ENCODE assay signal across 27 cellular contexts in genomic region chr3:105067361-105067760, GRCh38.
"Had no signal": no experiment of that assay in that cellular context is flagged by ENCODE, and none has a peak within 500 bp of the region (broad histone marks: within the 10 kb centered on the region; RNA-seq: fewer than 3 reads in every experiment).

No MANE protein-coding gene starts in this region.

- H3K9me3 ChIP-seq: ovary, prostate gland, right atrium auricular region, right lobe of liver, sigmoid colon, suprapubic skin, testis, tibial artery, transverse colon, upper lobe of left lung, vagina had no signal

- H3K27me3 ChIP-seq: neural progenitor cell, ovary, right atrium auricular region, right lobe of liver, sigmoid colon, suprapubic skin, testis, tibial artery, transverse colon, upper lobe of left lung, vagina had no signal

- H3K4me2 ChIP-seq: neural progenitor cell had no signal

- H3K9ac ChIP-seq: neural progenitor cell had no signal

- H3K27ac ChIP-seq: neural progenitor cell, ovary, prostate gland, right atrium auricular region, right lobe of liver, sigmoid colon, suprapubic skin, testis, tibial artery, transverse colon, upper lobe of left lung, vagina had no signal

- H3K36me3 Mint-ChIP-seq: naive B cell; naive thymus-derived CD8-positive, alpha-beta T cell; neural progenitor cell; stimulated activated memory B cell treated with anti-CD40 and anti-IgM and Interleukin-4, amounts not matched to agents 10 μg/mL and 1 μg/mL and 100 μg/mL, for 72 hours had no signal

- H2AFZ ChIP-seq: neural progenitor cell had no signal

- DNase-seq: naive B cell; naive thymus-derived CD8-positive, alpha-beta T cell; occipital lobe; ovary; retina; right lobe of liver; sigmoid colon; small intestine; stimulated activated CD4-positive, alpha-beta T cell treated with anti-CD3 and anti-CD28 coated beads, Interleukin-1b, Interleukin-23, amount 100 ng/mL, for 48 hours; stimulated activated CD4-positive, alpha-beta T cell treated with anti-CD3 and anti-CD28 coated beads, Interleukin-4, amount 100 ng/mL, for 1 hour; stimulated activated CD4-positive, alpha-beta T cell treated with anti-CD3 and anti-CD28 coated beads, Interleukin-4, amount 100 ng/mL, for 4 hours; stimulated activated CD8-positive, alpha-beta memory T cell treated with anti-CD3 and anti-CD28 coated beads, Interleukin-4, amount 100 ng/mL, for 48 hours; stimulated activated naive CD4-positive, alpha-beta T cell; stimulated activated naive CD8-positive, alpha-beta T cell treated with anti-CD3 and anti-CD28 coated beads, Interleukin-15, amount 100 ng/mL, for 72 hours; stimulated activated naive CD8-positive, alpha-beta T cell treated with anti-CD3 and anti-CD28 coated beads, Interleukin-15, Interleukin-2, amounts not matched to agents 100 U/mL and 50 U/mL, for 24 hours; substantia nigra; testis; tibial artery; transverse colon; upper lobe of left lung had no signal

- H3K4me1 Mint-ChIP-seq: naive B cell; naive thymus-derived CD8-positive, alpha-beta T cell; stimulated activated memory B cell treated with anti-CD40 and anti-IgM and Interleukin-4, amounts not matched to agents 10 μg/mL and 1 μg/mL and 100 μg/mL, for 72 hours; stimulated activated naive CD8-positive, alpha-beta T cell treated with anti-CD3 and anti-CD28 coated beads, Interleukin-15, amount 100 ng/mL, for 72 hours had no signal

- H3K9me3 Mint-ChIP-seq: neural progenitor cell; stimulated activated naive CD8-positive, alpha-beta T cell treated with anti-CD3 and anti-CD28 coated beads, Interleukin-15, amount 100 ng/mL, for 72 hours had no signal

- H3K4me1 ChIP-seq: neural progenitor cell, prostate gland, right atrium auricular region, sigmoid colon, suprapubic skin, testis, tibial artery, transverse colon, upper lobe of left lung, vagina had no signal

- ATAC-seq: naive thymus-derived CD8-positive, alpha-beta T cell; stimulated activated naive CD8-positive, alpha-beta T cell treated with anti-CD3 and anti-CD28 coated beads, Interleukin-15, amount 100 ng/mL, for 72 hours; stimulated activated naive CD8-positive, alpha-beta T cell treated with anti-CD3 and anti-CD28 coated beads, Interleukin-15, Interleukin-2, amounts not matched to agents 100 U/mL and 50 U/mL, for 24 hours had no signal

- H3K36me3 ChIP-seq: neural progenitor cell, ovary, prostate gland, right atrium auricular region, right lobe of liver, sigmoid colon, suprapubic skin, tibial artery, transverse colon, upper lobe of left lung, vagina had no signal

- H3K4me3 ChIP-seq: neural progenitor cell, ovary, prostate gland, right atrium auricular region, right lobe of liver, sigmoid colon, suprapubic skin, testis, tibial artery, transverse colon, upper lobe of left lung, vagina had no signal

- H3K4me3 Mint-ChIP-seq: naive B cell; naive thymus-derived CD8-positive, alpha-beta T cell; nephron; neural progenitor cell; stimulated activated memory B cell treated with anti-CD40 and anti-IgM and Interleukin-4, amounts not matched to agents 10 μg/mL and 1 μg/mL and 100 μg/mL, for 72 hours; stimulated activated naive CD8-positive, alpha-beta T cell treated with anti-CD3 and anti-CD28 coated beads, Interleukin-15, amount 100 ng/mL, for 72 hours had no signal

- H3K27ac Mint-ChIP-seq: naive B cell; naive thymus-derived CD8-positive, alpha-beta T cell; nephron; neural progenitor cell; stimulated activated memory B cell treated with anti-CD40 and anti-IgM and Interleukin-4, amounts not matched to agents 10 μg/mL and 1 μg/mL and 100 μg/mL, for 72 hours; stimulated activated naive CD8-positive, alpha-beta T cell treated with anti-CD3 and anti-CD28 coated beads, Interleukin-15, amount 100 ng/mL, for 72 hours had no signal

- H3K27me3 Mint-ChIP-seq: naive B cell; stimulated activated memory B cell treated with anti-CD40 and anti-IgM and Interleukin-4, amounts not matched to agents 10 μg/mL and 1 μg/mL and 100 μg/mL, for 72 hours had no signal
